7 cellular contexts compared by ENCODE assay signal in the genomic region with DNA sequence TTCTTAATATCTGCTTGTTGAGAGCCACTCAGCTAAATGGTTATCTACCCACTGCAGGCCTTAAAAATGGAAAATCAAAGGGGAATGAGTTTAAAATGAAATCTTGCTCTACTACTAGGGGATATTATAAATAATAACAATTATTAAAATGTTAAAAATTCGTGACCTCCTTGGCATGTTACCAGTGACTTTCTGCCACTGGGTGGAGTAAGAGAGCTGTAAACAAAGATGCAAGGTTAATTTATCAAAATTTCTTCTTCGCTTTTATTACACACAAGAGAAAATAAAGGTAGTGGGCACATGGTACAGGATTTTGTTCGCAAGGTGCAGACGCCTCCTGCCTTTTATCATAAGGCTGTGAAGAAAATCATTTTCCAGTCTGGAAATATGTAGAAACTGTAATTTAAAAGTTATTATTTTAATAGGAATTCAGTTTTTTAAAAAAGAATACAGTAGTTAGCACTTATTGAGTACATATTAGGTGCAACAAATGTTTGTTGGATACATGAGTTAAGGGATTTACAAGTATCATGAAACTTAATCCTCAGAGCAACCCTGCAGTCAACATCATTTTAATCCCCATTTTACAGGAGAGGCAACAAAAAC.
DNase-seq lines count a peak whose midpoint lies in the region; ATAC-seq and TF ChIP-seq lines count a peak whose summit lies in the region.

No MANE protein-coding gene starts in this region.

- no peak overlapping the region for H2BK5ac ChIP-seq in IMR-90 (ENCODE audit: low read depth, low read length, poor library complexity, severe bottlenecking)

- H3K4me2 ChIP-seq in IMR-90 (ENCODE audit: low read depth, low read length), result no peak overlapping the region

- TF ChIP-seq POLR2A in IMR-90 (IDR thresholded peaks at IDR 0.05; ENCODE audit: low read depth, low read length), result no peak

- in situ Hi-C loops in IMR-90 (cut with MboI; ENCODE audit: low sequenced_read_pairs) (loop anchor here (10.0 kb wide), 2 partner anchors 223 to 403 kb away; no protein-coding TSS in a partner anchor), astrocyte of the cerebellum (cut with HindIII; ENCODE audit: low sequenced_read_pairs) (no loop called here)

- no peak overlapping the region for H2BK20ac ChIP-seq in IMR-90 (ENCODE audit: low read depth, low read length)

- POLR2A ChIA-PET in IMR-90 (lab: Charles Lee; ENCODE audit: unreplicated experiment), result no interaction called here

- H2BK15ac ChIP-seq in IMR-90 (ENCODE audit: low read depth, low read length), result no peak overlapping the region

- H4K20me1 ChIP-seq in IMR-90 (ENCODE audit: insufficient read depth, low read length), result no peaks in the 10 kb centered on the region

- no peak overlapping the region for H4K8ac ChIP-seq in IMR-90 (ENCODE audit: low read depth in 2 of 2, low read length in 2 of 2)

- no peak overlapping the region for H2AK5ac ChIP-seq in IMR-90 (ENCODE audit: low read depth, low read length)

- H3K27ac ChIP-seq in IMR-90 (ENCODE audit: insufficient read depth, low read length), result no peak overlapping the region
- H3K27ac ChIP-seq in lower lobe of right lung, result no peak overlapping the region

- CTCF ChIA-PET in IMR-90 (lab: Yijun Ruan, JAX), result no interaction called here

- no peaks in the 10 kb centered on the region for H3K79me1 ChIP-seq in IMR-90 (ENCODE audit: low read depth in 1 of 2, low read length in 2 of 2)

- peak; percentile 75 for TF ChIP-seq RAD21 in IMR-90 (IDR thresholded peaks at IDR 0.05; ENCODE audit: low read length)

- WGBS in IMR-90 (ENCODE audit: extremely low coverage in 2 of 2, insufficient read length in 1 of 2), 2 experiments, result no CpG with 5 or more reads among the region's 4 CpGs

- no peak overlapping the region for H3K14ac ChIP-seq in IMR-90 (replicated peaks; ENCODE audit: low read depth, low read length)

- no peak overlapping the region for H2AK9ac ChIP-seq in IMR-90 (replicated peaks; ENCODE audit: low read depth, low read length, poor library complexity)

- H3K9me3 ChIP-seq in IMR-90 (ENCODE audit: control insufficient read depth, insufficient read depth, low read length) (no peaks in the 10 kb centered on the region), lower lobe of right lung (no peaks in the 10 kb centered on the region)

- H3K27me3 ChIP-seq in IMR-90 (ENCODE audit: control insufficient read depth, insufficient read depth, low read length) (no peaks in the 10 kb centered on the region), lower lobe of right lung (ENCODE audit: low read depth) (no peaks in the 10 kb centered on the region)

- no peak overlapping the region for H2AFZ ChIP-seq in IMR-90 (replicated peaks; ENCODE audit: low read length, poor library complexity)

- TF ChIP-seq CTCF in IMR-90 (conservative IDR thresholded peaks at IDR 0.05; ENCODE audit: low read depth, low read length) (peak; percentile 76), astrocyte of the cerebellum (IDR thresholded peaks at IDR 0.05; ENCODE audit: low read depth, low read length, missing control alignments) (peak; percentile 58), lower lobe of right lung (IDR thresholded peaks at IDR 0.05) (peak; percentile 67)

- no peaks in the 10 kb centered on the region; the same call in 1 of the 2 replicates for H3K9me1 ChIP-seq in IMR-90 (ENCODE audit: insufficient read depth, low read length)

- no peak overlapping the region for H3K9ac ChIP-seq in IMR-90 (ENCODE audit: low read depth, low read length)

- H4K5ac ChIP-seq in IMR-90 (ENCODE audit: low read depth, low read length), result no peak overlapping the region

- H3K56ac ChIP-seq in IMR-90 (ENCODE audit: extremely low read depth, insufficient read depth, low read length), result no peak overlapping the region

- H3K4ac ChIP-seq in IMR-90 (ENCODE audit: low read depth, low read length), result no peak overlapping the region

- H3K4me1 ChIP-seq in IMR-90 (ENCODE audit: control insufficient read depth, insufficient read depth, low read length), result peaks cover 4% of the 10 kb centered on the region; the same call in 1 of the 2 replicates
- H3K4me1 ChIP-seq in lower lobe of right lung, result no peaks in the 10 kb centered on the region

- dilution Hi-C loops in IMR-90 (cut with HindIII; ENCODE audit: low sequenced_read_pairs, unreplicated experiment), result no loop called here

- DNase-seq in EH (ENCODE audit: low read depth) (peak; percentile 31), IMR-90 (peak; percentile 27), astrocyte of the cerebellum (ENCODE audit: low read depth) (peak; percentile 16), lower lobe of right lung (no peak), SK-N-DZ (ENCODE audit: low spot score) (no peak)

- H3K4me3 ChIP-seq in IMR-90 (ENCODE audit: insufficient read depth, low read depth, low read length) (no peak overlapping the region), astrocyte of the cerebellum (ENCODE audit: low read depth, low read length) (no peak overlapping the region), lower lobe of right lung (no peak overlapping the region)

- H2BK120ac ChIP-seq in IMR-90 (ENCODE audit: low read depth, low read length), result no peak overlapping the region

- H3K23ac ChIP-seq in IMR-90 (ENCODE audit: low read depth, low read length), result no peak overlapping the region

- intact Hi-C loops in IMR-90 (cut with micrococcal nuclease) (loop anchor here (1.0 to 10.0 kb wide), 6 partner anchors 269 to 1496 kb away; a partner anchor contains a TSS), lower lobe of right lung (cut with DNase I) (no loop called here)

- H3K36me3 ChIP-seq in IMR-90 (ENCODE audit: control insufficient read depth, insufficient read depth, low read length) (no peaks in the 10 kb centered on the region), lower lobe of right lung (no peaks in the 10 kb centered on the region)

- no peak overlapping the region for H3K18ac ChIP-seq in IMR-90 (ENCODE audit: low read depth, low read length)

- no peak for ATAC-seq in IMR-90 (ENCODE audit: low read depth)
- no peak for ATAC-seq in lower lobe of right lung
- ATAC-seq in HG02642 (IDR thresholded peaks at IDR 0.05; ENCODE audit: poor library complexity, unreplicated experiment), result no peak
- ATAC-seq in GM19023 (IDR thresholded peaks at IDR 0.05; ENCODE audit: unreplicated experiment), result no peak

- H4K91ac ChIP-seq in IMR-90 (ENCODE audit: insufficient read depth, low read depth, low read length), result no peak overlapping the region

- BruUV-seq in IMR-90 (replicated peaks; lab: Mats Ljungman, UMichigan), result no TSS peak

TF ChIP-seq in IMR-90, 13 proteins besides CTCF, POLR2A, EP300 and RAD21:
- TF ChIP-seq CEBPB (IDR thresholded peaks at IDR 0.05; ENCODE audit: low read depth, low read length) (no peak), SMC3 (IDR thresholded peaks at IDR 0.05; ENCODE audit: low read depth, low read length) (peak; percentile 75), RCOR1 (IDR thresholded peaks at IDR 0.05; ENCODE audit: insufficient replicate concordance, low read length) (no peak)

Comparison
In these comparisons a context has a peak if more than half of its experiments do, and no peak if none do; other contexts are left out.
1. DNase-seq: peak in EH (single experiment), IMR-90 (single experiment) and astrocyte of the cerebellum (single experiment); none in lower lobe of right lung (single experiment) and SK-N-DZ (single experiment).
2. Peak in every context shown above with its lines, with median percentiles within 50 percentile points of each other: CTCF ChIP-seq.